Comparison of ENCODE assay signal across 1 cellular context in the genomic region with DNA sequence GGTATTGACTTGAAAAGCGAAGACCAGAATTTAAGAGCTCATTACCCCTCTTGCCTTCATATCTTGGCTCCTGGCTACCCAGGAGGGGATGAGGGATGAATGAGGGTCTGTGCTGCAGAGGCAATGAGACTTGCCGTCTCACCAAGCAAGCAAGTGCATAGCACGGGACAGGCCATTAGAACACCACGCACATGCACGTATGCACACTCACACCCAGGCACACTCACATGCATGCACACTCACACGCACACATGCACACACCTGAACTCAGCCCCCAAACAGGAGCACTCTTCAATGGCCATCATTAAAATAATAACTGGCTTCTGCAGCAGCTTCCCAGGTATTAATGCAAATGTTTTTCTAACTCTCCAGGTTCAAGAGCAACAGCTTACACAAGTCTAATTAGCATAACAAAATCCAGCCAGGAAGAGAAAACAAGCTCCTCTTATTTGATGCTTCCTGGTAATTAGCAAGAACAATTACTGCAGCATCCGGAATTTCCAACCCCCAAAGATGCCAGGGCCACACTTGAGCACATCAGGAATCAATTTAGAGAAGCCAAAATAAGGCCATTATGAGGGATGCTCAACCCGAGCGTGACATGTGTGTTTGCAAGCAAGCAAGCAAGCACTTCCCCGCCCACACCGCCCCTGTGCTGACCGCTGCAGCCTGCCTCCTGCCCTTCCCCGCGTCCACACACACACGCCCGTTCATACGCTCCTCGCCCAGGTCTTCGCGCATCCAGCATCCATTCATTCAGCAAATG.
TF ChIP-seq lines count a peak whose summit lies in the region.

No MANE protein-coding gene starts in this region.

TF ChIP-seq in GM23338, 12 proteins besides CTCF, POLR2A, EP300 and RAD21 (continued from another document):
- TF ChIP-seq NANOG (IDR thresholded peaks at IDR 0.05; ENCODE audit: borderline replicate concordance), result peak; percentile 96
- TF ChIP-seq, protein P1, sequence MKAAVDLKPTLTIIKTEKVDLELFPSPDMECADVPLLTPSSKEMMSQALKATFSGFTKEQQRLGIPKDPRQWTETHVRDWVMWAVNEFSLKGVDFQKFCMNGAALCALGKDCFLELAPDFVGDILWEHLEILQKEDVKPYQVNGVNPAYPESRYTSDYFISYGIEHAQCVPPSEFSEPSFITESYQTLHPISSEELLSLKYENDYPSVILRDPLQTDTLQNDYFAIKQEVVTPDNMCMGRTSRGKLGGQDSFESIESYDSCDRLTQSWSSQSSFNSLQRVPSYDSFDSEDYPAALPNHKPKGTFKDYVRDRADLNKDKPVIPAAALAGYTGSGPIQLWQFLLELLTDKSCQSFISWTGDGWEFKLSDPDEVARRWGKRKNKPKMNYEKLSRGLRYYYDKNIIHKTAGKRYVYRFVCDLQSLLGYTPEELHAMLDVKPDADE (IDR thresholded peaks at IDR 0.05), result peak; percentile 70; the same call in 1 of the 2 replicates
